Comparison of ENCODE assay signal across 9 cellular contexts in the genomic region with DNA sequence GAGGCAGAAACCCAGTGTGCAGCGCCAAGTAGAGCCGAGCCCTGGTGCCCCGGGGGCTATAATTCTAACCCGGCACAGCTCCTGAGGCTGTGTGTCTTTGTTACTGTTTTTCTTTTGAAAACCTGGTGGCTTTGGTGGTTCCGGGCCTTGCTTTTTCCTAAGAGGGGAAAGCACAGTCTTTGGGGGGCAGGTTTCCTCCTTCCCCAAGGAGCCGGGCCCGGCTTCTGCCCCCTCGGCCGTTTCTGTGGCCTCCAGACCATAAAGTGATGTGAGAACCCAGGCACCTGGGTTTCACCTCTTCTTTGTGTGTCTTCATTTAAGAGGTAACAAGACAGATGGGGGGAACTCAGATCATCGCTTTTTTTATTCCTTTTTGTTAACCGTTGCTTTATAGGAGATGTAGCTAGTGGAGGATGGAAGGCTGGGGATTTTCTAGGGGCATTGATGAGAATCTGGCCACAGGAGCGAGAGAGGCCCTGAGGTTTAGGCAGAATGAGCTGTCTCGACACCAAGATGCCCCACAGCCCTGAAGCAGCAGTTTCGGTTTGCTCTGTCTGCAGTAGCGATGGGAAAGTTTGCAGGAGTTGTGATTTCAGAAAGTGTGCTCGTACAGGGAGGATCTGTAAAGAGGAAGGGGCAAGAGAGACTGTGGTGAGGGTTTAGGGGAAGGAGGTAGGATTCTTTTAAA.
A peak's percentile ranks its signal among the peaks of the same experiment; 100 is the strongest.
DNase-seq lines count a peak whose midpoint lies in the region; ATAC-seq and TF ChIP-seq lines count a peak whose summit lies in the region.
"Had no signal": no experiment of that assay in that cellular context is flagged by ENCODE, and none has a peak within 500 bp of the region (broad histone marks: within the 10 kb centered on the region; RNA-seq: fewer than 3 reads in every experiment).

No MANE protein-coding gene starts in this region.

- peak overlapping the region in 2 of 8 donors; percentile 3 to 39 for H3K4me3 ChIP-seq in spleen
- no peak overlapping the region for H3K4me3 ChIP-seq in SK-N-SH (ENCODE audit: low read depth in 2 of 2, low read length in 1 of 2)
- H3K4me3 ChIP-seq in prostate gland, result no peak overlapping the region
- H3K4me3 ChIP-seq: coronary artery had no signal

- no peaks in the 10 kb centered on the region for H3K9me2 ChIP-seq in SK-N-SH

- no peaks in the 10 kb centered on the region for H3K9me3 Mint-ChIP-seq in immature natural killer cell

- H3K4me1 Mint-ChIP-seq in immature natural killer cell, result peaks cover 42 to 48% of the 10 kb centered on the region in 2 donors

- H3K36me3 ChIP-seq in spleen, result peaks cover 0 to 40% (median 11%) of the 10 kb centered on the region in 6 donors
- H3K36me3 ChIP-seq in SK-N-SH (replicated peaks in 1 of 2; ENCODE audit: control insufficient read depth in 1 of 2, insufficient read depth in 2 of 2, low read length in 1 of 2), result peaks cover 34 to 54% of the 10 kb centered on the region in 2 experiments
- no peaks in the 10 kb centered on the region for H3K36me3 ChIP-seq in prostate gland

- H3K4me1 ChIP-seq in spleen (peaks cover 0 to 5% (median 0%) of the 10 kb centered on the region in 6 donors), SK-N-SH (ENCODE audit: control insufficient read depth in 1 of 2, insufficient read depth in 2 of 2, low read depth in 1 of 2, low read length in 1 of 2) (peaks cover 0 to 14% of the 10 kb centered on the region in 2 experiments; a peak in 1 of 4 replicates), prostate gland (replicated peaks) (no peaks in the 10 kb centered on the region)

- H4K20me1 ChIP-seq in SK-N-SH (ENCODE audit: insufficient read depth), result peaks cover 40% of the 10 kb centered on the region

- peaks cover 0 to 5% (median 3%) of the 10 kb centered on the region in 3 donors for H3K27me3 Mint-ChIP-seq in immature natural killer cell (ENCODE audit: low read depth in 3 of 3)

- TF ChIP-seq POLR2A in spleen (IDR thresholded peaks at IDR 0.05), result no peak
- TF ChIP-seq POLR2A in prostate gland (IDR thresholded peaks at IDR 0.05), result no peak

- H2AFZ ChIP-seq in SK-N-SH (ENCODE audit: low read depth), result no peak overlapping the region

- H3K27me3 ChIP-seq in spleen (replicated peaks in 1 of 7), result no peaks in the 10 kb centered on the region
- no peaks in the 10 kb centered on the region for H3K27me3 ChIP-seq in SK-N-SH (ENCODE audit: insufficient read depth)
- H3K27me3 ChIP-seq in prostate gland (replicated peaks; ENCODE audit: insufficient read depth), result no peaks in the 10 kb centered on the region

- peaks cover 37% of the 10 kb centered on the region for H3K79me2 ChIP-seq in SK-N-SH (ENCODE audit: insufficient read depth)

- DNase-seq in immature natural killer cell (peak in 1 of 3 donors; percentile 36), spleen (no peak), SK-N-SH (no peak), prostate gland (ENCODE audit: low spot score) (no peak), NCI-H82 treated with DMSO at 0.1 percent for 48 hours (lab: John Stamatoyannopoulos, UW; ENCODE audit: unreplicated experiment) (no peak)

- CTCF ChIA-PET in SK-N-SH (lab: Yijun Ruan, JAX), result interaction anchor here (1.2 kb wide), 1 partner anchor 19 kb away, joined by 3 read pairs; no protein-coding TSS in a partner anchor

- H3K9me3 ChIP-seq in spleen, result no peaks in the 10 kb centered on the region
- no peaks in the 10 kb centered on the region for H3K9me3 ChIP-seq in SK-N-SH
- no peaks in the 10 kb centered on the region for H3K9me3 ChIP-seq in prostate gland

- peak overlapping the region in 4 of 6 donors; percentile 46 to 88 (median 78) for H3K27ac Mint-ChIP-seq in immature natural killer cell

- H3K4me2 ChIP-seq in SK-N-SH, result no peak overlapping the region

- no peak overlapping the region for H3K9ac ChIP-seq in SK-N-SH

- no peak for TF ChIP-seq EP300 in SK-N-SH (IDR thresholded peaks at IDR 0.05; ENCODE audit: borderline replicate concordance in 1 of 2, low read depth in 1 of 2, low read length in 1 of 2)

- no peaks in the 10 kb centered on the region for H3F3A ChIP-seq in SK-N-SH (replicated peaks; ENCODE audit: insufficient read depth)

- peak; percentile 93 for ATAC-seq in GM18520 (IDR thresholded peaks at IDR 0.05; ENCODE audit: unreplicated experiment)
- ATAC-seq in GM21576 (IDR thresholded peaks at IDR 0.05; ENCODE audit: unreplicated experiment), result peak; percentile 77
- peak; percentile 87 for ATAC-seq in HG03565 (IDR thresholded peaks at IDR 0.05; ENCODE audit: unreplicated experiment)

- intact Hi-C loops in spleen (cut with DNase I; ENCODE audit: low total_unique reads) (no loop called here), prostate gland (cut with DNase I) (no loop called here)

- 72 to 83% (median 76%) methylated on average over 16 of the region's 16 CpGs for WGBS in spleen, 5 donors
- 86% methylated on average over 16 of the region's 16 CpGs for WGBS in SK-N-SH (ENCODE audit: low lambda C conversion rate)
- WGBS in prostate gland, result 67% methylated on average over 16 of the region's 16 CpGs

- peaks cover 16 to 25% (median 21%) of the 10 kb centered on the region in 3 donors for H3K36me3 Mint-ChIP-seq in immature natural killer cell

- no peak overlapping the region for H3K27ac ChIP-seq in spleen
- H3K27ac ChIP-seq in SK-N-SH (ENCODE audit: low read depth in 2 of 2, low read length in 1 of 2), result no peak overlapping the region
- H3K27ac ChIP-seq in prostate gland, result no peak overlapping the region
- H3K27ac ChIP-seq: coronary artery had no signal

- TF ChIP-seq RAD21 in SK-N-SH (IDR thresholded peaks at IDR 0.05; ENCODE audit: low read length), result no peak

- POLR2A ChIA-PET in SK-N-SH (lab: Yijun Ruan, JAX), result no interaction called here

- H3K4me3 Mint-ChIP-seq in immature natural killer cell, result peak overlapping the region in 4 of 5 donors; percentile 5 to 89 (median 18)

- TF ChIP-seq CTCF in spleen (IDR thresholded peaks at IDR 0.05 in 8 of 11, conservative IDR thresholded peaks at IDR 0.05 in 3 of 11), result no peak
- TF ChIP-seq CTCF in SK-N-SH (IDR thresholded peaks at IDR 0.05), result no peak
- TF ChIP-seq CTCF in prostate gland (IDR thresholded peaks at IDR 0.05), result no peak

TF ChIP-seq in SK-N-SH, 30 proteins besides CTCF, POLR2A, EP300 and RAD21 (continues in another document):
- no peak for TF ChIP-seq MXI1 (IDR thresholded peaks at IDR 0.05; ENCODE audit: low read depth, low read length)
- no peak for TF ChIP-seq YY1 (IDR thresholded peaks at IDR 0.05; ENCODE audit: low read depth)
- TF ChIP-seq, protein P1, sequence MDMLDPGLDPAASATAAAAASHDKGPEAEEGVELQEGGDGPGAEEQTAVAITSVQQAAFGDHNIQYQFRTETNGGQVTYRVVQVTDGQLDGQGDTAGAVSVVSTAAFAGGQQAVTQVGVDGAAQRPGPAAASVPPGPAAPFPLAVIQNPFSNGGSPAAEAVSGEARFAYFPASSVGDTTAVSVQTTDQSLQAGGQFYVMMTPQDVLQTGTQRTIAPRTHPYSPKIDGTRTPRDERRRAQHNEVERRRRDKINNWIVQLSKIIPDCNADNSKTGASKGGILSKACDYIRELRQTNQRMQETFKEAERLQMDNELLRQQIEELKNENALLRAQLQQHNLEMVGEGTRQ (IDR thresholded peaks at IDR 0.05; ENCODE audit: borderline replicate concordance, low read depth, low read length), result no peak
- TF ChIP-seq TCF12 (IDR thresholded peaks at IDR 0.05), result no peak
- TF ChIP-seq, protein P2, sequence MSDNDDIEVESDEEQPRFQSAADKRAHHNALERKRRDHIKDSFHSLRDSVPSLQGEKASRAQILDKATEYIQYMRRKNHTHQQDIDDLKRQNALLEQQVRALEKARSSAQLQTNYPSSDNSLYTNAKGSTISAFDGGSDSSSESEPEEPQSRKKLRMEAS (IDR thresholded peaks at IDR 0.05; ENCODE audit: low read depth), result no peak
- TF ChIP-seq RFX5 (IDR thresholded peaks at IDR 0.05; ENCODE audit: low read length), result no peak
- TF ChIP-seq GABPA (IDR thresholded peaks at IDR 0.05; ENCODE audit: low read depth), result no peak
- TF ChIP-seq MEF2A (IDR thresholded peaks at IDR 0.05; ENCODE audit: borderline replicate concordance, low read depth), result no peak
- no peak for TF ChIP-seq TAF1 (IDR thresholded peaks at IDR 0.05; ENCODE audit: borderline replicate concordance, low read depth, low read length)
- TF ChIP-seq NRF1 (IDR thresholded peaks at IDR 0.05; ENCODE audit: low read depth, low read length), result no peak
- TF ChIP-seq FOXJ3 (CRISPR knock-in tag; IDR thresholded peaks at IDR 0.05), result no peak
- TF ChIP-seq, protein P3, sequence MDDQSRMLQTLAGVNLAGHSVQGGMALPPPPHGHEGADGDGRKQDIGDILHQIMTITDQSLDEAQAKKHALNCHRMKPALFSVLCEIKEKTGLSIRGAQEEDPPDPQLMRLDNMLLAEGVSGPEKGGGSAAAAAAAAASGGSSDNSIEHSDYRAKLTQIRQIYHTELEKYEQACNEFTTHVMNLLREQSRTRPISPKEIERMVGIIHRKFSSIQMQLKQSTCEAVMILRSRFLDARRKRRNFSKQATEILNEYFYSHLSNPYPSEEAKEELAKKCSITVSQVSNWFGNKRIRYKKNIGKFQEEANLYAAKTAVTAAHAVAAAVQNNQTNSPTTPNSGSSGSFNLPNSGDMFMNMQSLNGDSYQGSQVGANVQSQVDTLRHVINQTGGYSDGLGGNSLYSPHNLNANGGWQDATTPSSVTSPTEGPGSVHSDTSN (IDR thresholded peaks at IDR 0.05), result no peak
- TF ChIP-seq, protein P4, sequence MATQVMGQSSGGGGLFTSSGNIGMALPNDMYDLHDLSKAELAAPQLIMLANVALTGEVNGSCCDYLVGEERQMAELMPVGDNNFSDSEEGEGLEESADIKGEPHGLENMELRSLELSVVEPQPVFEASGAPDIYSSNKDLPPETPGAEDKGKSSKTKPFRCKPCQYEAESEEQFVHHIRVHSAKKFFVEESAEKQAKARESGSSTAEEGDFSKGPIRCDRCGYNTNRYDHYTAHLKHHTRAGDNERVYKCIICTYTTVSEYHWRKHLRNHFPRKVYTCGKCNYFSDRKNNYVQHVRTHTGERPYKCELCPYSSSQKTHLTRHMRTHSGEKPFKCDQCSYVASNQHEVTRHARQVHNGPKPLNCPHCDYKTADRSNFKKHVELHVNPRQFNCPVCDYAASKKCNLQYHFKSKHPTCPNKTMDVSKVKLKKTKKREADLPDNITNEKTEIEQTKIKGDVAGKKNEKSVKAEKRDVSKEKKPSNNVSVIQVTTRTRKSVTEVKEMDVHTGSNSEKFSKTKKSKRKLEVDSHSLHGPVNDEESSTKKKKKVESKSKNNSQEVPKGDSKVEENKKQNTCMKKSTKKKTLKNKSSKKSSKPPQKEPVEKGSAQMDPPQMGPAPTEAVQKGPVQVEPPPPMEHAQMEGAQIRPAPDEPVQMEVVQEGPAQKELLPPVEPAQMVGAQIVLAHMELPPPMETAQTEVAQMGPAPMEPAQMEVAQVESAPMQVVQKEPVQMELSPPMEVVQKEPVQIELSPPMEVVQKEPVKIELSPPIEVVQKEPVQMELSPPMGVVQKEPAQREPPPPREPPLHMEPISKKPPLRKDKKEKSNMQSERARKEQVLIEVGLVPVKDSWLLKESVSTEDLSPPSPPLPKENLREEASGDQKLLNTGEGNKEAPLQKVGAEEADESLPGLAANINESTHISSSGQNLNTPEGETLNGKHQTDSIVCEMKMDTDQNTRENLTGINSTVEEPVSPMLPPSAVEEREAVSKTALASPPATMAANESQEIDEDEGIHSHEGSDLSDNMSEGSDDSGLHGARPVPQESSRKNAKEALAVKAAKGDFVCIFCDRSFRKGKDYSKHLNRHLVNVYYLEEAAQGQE (IDR thresholded peaks at IDR 0.05; ENCODE audit: low read depth, low read length), result no peak
